8 cellular contexts compared by ENCODE assay signal in the genomic region with DNA sequence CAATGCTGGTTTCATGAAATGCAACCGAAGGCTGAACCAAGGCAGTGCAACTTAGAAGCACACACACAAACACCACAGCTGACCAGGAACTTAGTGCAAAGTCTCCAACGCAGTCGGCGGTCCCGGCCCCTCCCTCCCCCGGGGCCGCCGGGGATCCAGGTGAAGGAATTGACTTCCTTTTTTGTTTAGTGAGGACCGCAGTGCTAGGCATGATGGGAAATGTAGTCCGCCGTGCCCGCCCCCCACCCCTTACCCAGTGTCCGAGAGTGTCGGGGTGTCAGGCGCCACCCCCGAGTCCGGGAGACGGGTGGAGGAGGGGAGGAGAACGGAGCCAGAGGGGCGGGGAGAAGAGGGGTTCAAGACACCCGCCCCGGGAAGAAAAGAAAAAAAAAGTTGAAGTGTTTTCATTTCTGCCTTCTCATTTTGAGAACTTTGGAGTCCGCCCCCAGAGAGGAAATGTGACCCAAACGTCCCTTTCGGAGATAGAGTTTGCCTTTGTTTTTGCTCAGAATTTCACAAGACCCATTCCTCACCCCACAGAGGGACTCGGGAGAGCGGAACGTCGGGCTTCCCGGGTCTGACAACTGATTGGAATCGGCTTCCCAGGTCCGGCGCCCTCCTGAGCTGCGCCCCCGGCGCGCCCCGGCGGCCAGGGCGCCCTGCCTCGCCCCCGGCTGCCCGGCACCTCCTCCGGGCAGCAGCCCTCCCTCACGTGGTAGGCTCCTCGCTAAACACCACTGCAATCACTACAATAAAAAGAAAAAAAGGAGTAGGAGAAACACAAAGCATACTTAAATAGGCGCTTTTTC. TPM values are rescaled to one million over a fixed set of nuclear protein-coding genes. Genes with fewer than 3 reads are reported as not detected.
A peak's percentile ranks its signal among the peaks of the same experiment; 100 is the strongest.
DNase-seq lines count a peak whose midpoint lies in the region; ATAC-seq, FAIRE-seq and TF ChIP-seq lines count a peak whose summit lies in the region.

No MANE protein-coding gene starts in this region.

- H3K79me2 ChIP-seq in K562 (ENCODE audit: control insufficient read depth, insufficient read depth, low read length): peaks cover 6% of the 10 kb centered on the region; the same call in 2 of the 3 replicates

- peak; percentile 40; the same call in 1 of the 2 replicates for TF ChIP-seq POLR2A in K562 (conservative IDR thresholded peaks at IDR 0.05)

- H3K4me1 ChIP-seq in K562 (replicated peaks in 1 of 2; ENCODE audit: control insufficient read depth in 2 of 2, insufficient read depth in 2 of 2, low read length in 2 of 2): peaks cover 16 to 64% of the 10 kb centered on the region in 2 experiments; a peak in 4 of 5 replicates

- no TSS peak for BruUV-seq in K562 (replicated peaks; lab: Mats Ljungman, UMichigan)

- peak overlapping the region; percentile 96 for H2AFZ ChIP-seq in K562 (ENCODE audit: low read depth, low read length)

- peak overlapping the region; percentile 49 for H3K4me3 ChIP-seq in K562

- H3K27ac ChIP-seq in K562 (ENCODE audit: extremely low read depth, low read depth, low read length): peak overlapping the region; percentile 49

- ATAC-seq in K562 (peak; percentile 58), HG03039 (IDR thresholded peaks at IDR 0.05; ENCODE audit: unreplicated experiment) (no peak)

- DNase-seq in GM04503 (ENCODE audit: low read depth) (peak; percentile 75), LoVo (ENCODE audit: low spot score) (peak; percentile 91), SW 1271 (lab: John Stamatoyannopoulos, UW) (peak; percentile 73 to 89), K562 (ENCODE audit: extremely low read depth in 1 of 4, low spot score in 3 of 4) (peak; percentile 76 to 93 (median 84)), hepatic stellate cell (ENCODE audit: low spot score) (peak; percentile 81), posterior vena cava (ENCODE audit: low spot score) (peak; percentile 95), cerebellum (ENCODE audit: low spot score) (no peak)

- no peaks in the 10 kb centered on the region for H3K9me1 ChIP-seq in K562 (ENCODE audit: control insufficient read depth, insufficient read depth, low read length)

- intact Hi-C loops in K562 (cut with micrococcal nuclease): loop anchor here (2.0 to 10.0 kb wide), 6 partner anchors 35 to 435 kb away; no protein-coding TSS in a partner anchor
- intact Hi-C loops in posterior vena cava (cut with DNase I): loop anchor here (5.0 to 10.0 kb wide), 4 partner anchors 34 to 319 kb away; no protein-coding TSS in a partner anchor

- WGBS in K562 (ENCODE audit: insufficient coverage, low coverage, missing lambda C conversion rate): 1% methylated on average over 35 of the region's 47 CpGs

- CTCF ChIA-PET in K562 (lab: Yijun Ruan, JAX; ENCODE audit: low intra/inter-chr PET ratio): interaction anchor here (1.1 to 2.3 kb wide), 3 partner anchors 177 to 466 kb away, joined by 3 to 17 read pairs (median 3); partner anchors contain the start of gene ASB6

- H3K27me3 ChIP-seq in K562 (ENCODE audit: control insufficient read depth in 2 of 2, insufficient read depth in 2 of 2, low read length in 2 of 2): peaks cover 8 to 19% of the 10 kb centered on the region in 2 experiments; a peak in 4 of 5 replicates

- in situ Hi-C loops in K562 (cut with MboI): loop anchor here (10.0 kb wide), 2 partner anchors 239 to 309 kb away; no protein-coding TSS in a partner anchor

- POLR2A ChIA-PET in K562 (lab: Yijun Ruan, JAX): interaction anchor here (0.7 to 2.2 kb wide), 3 partner anchors 9 to 11 kb away, joined by 3 to 9 read pairs (median 3); no protein-coding TSS in a partner anchor

- H4K20me1 ChIP-seq in K562 (replicated peaks; ENCODE audit: control insufficient read depth, insufficient read depth, low read length): no peaks in the 10 kb centered on the region

- no peak for TF ChIP-seq EP300 in K562 (IDR thresholded peaks at IDR 0.05; ENCODE audit: low read length)

- peak; percentile 93 for FAIRE-seq in K562 (lab: Jason Lieb, UNC)

- H3K4me2 ChIP-seq in K562 (ENCODE audit: insufficient read depth, low read length): peak overlapping the region; percentile 81

- H3K9me3 ChIP-seq in K562 (replicated peaks; ENCODE audit: control insufficient read depth, insufficient read depth, low read depth, low read length): no peaks in the 10 kb centered on the region

- peak overlapping the region; percentile 59 to 88 for H3K9ac ChIP-seq in K562 (ENCODE audit: insufficient read depth in 1 of 2, low read depth in 2 of 2, low read length in 2 of 2)

- TF ChIP-seq RAD21 in K562 (CRISPR knock-in tag; conservative IDR thresholded peaks at IDR 0.05 in 1 of 2, IDR thresholded peaks at IDR 0.05 in 1 of 2): no peak

- H3K36me3 ChIP-seq in K562 (ENCODE audit: control insufficient read depth, insufficient read depth, low read length): no peaks in the 10 kb centered on the region

- TF ChIP-seq CTCF in K562 (IDR thresholded peaks at IDR 0.05 in 2 of 3, conservative IDR thresholded peaks at IDR 0.05 in 1 of 3; ENCODE audit: insufficient read depth in 2 of 3, low read depth in 1 of 3, low read length in 3 of 3): no peak

TF ChIP-seq in K562, 482 proteins besides CTCF, POLR2A, EP300 and RAD21 (continues in another document):
- no peak for TF ChIP-seq CBFB (CRISPR knock-in tag; IDR thresholded peaks at IDR 0.05)
- no peak for TF ChIP-seq ZNF354B (CRISPR knock-in tag; IDR thresholded peaks at IDR 0.05)
- TF ChIP-seq ZKSCAN1 (IDR thresholded peaks at IDR 0.05; ENCODE audit: low read depth, low read length): no peak
- no peak for TF ChIP-seq NFRKB (IDR thresholded peaks at IDR 0.05; ENCODE audit: low read depth)
- TF ChIP-seq ZNF282 (CRISPR knock-in tag; IDR thresholded peaks at IDR 0.05): no peak
- TF ChIP-seq PTRF (tag; IDR thresholded peaks at IDR 0.05): no peak
- no peak for TF ChIP-seq ZNF253 (CRISPR knock-in tag; conservative IDR thresholded peaks at IDR 0.05)
- peak; percentile 75 to 93; a peak in 3 of 4 replicates for TF ChIP-seq MAZ (CRISPR knock-in tag; conservative IDR thresholded peaks at IDR 0.05 in 1 of 2, IDR thresholded peaks at IDR 0.05 in 1 of 2)
- 0 out of 2 replicates have a peak, but pooled peaks have one; percentile 45 for TF ChIP-seq HDAC6 (IDR thresholded peaks at IDR 0.05; ENCODE audit: low read depth, low read length)
- TF ChIP-seq POLR2G (IDR thresholded peaks at IDR 0.05; ENCODE audit: low read depth, low read length): peak; percentile 61
- no peak for TF ChIP-seq ZZZ3 (IDR thresholded peaks at IDR 0.05)
- no peak for TF ChIP-seq ZNF431 (CRISPR knock-in tag; IDR thresholded peaks at IDR 0.05)
- peak; percentile 24 for TF ChIP-seq CCNT2 (IDR thresholded peaks at IDR 0.05; ENCODE audit: borderline replicate concordance, extremely low read depth, insufficient read length, low read depth, low read length)
- TF ChIP-seq ZNF436 (CRISPR knock-in tag; IDR thresholded peaks at IDR 0.05): no peak
- TF ChIP-seq ZNF146 (CRISPR knock-in tag; IDR thresholded peaks at IDR 0.05; ENCODE audit: unreplicated experiment): no peak
- TF ChIP-seq PCBP2 (IDR thresholded peaks at IDR 0.05; ENCODE audit: low read depth, low read length, poor library complexity, severe bottlenecking): peak; percentile 4
- TF ChIP-seq RNF2 (IDR thresholded peaks at IDR 0.05): peak; percentile 48; the same call in 1 of the 2 replicates
- TF ChIP-seq RBM34 (IDR thresholded peaks at IDR 0.05; ENCODE audit: borderline replicate concordance, insufficient read depth, low read length): no peak
- no peak for TF ChIP-seq SOX6 (IDR thresholded peaks at IDR 0.05)
- TF ChIP-seq ZNF124 (CRISPR knock-in tag; IDR thresholded peaks at IDR 0.05): no peak
- TF ChIP-seq, protein P1, sequence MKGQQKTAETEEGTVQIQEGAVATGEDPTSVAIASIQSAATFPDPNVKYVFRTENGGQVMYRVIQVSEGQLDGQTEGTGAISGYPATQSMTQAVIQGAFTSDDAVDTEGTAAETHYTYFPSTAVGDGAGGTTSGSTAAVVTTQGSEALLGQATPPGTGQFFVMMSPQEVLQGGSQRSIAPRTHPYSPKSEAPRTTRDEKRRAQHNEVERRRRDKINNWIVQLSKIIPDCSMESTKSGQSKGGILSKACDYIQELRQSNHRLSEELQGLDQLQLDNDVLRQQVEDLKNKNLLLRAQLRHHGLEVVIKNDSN (CRISPR knock-in tag; IDR thresholded peaks at IDR 0.05): peak; percentile 51; the same call in 1 of the 2 replicates
- TF ChIP-seq PYGO2 (tag; IDR thresholded peaks at IDR 0.05): no peak
- no peak for TF ChIP-seq MCM5 (IDR thresholded peaks at IDR 0.05; ENCODE audit: low read depth)
- no peak for TF ChIP-seq NR2C2 (CRISPR knock-in tag; IDR thresholded peaks at IDR 0.05)
- peak; percentile 85 for TF ChIP-seq NR2C2 (tag; IDR thresholded peaks at IDR 0.05)

RNA-seq across cellular contexts. Expression of gene IER5L, which starts 2.0 kb away (rescaled TPM):
- total RNA-seq in K562 (2011; cell fraction: chromatin; rRNA removed; ENCODE audit: low replicate concordance): 0.25 and 1.5 TPM in 2 replicates
- total RNA-seq in K562 (2011; cell fraction: nucleolus; rRNA removed): 2.9 and 4.7 TPM in 2 replicates
- total RNA-seq in K562 (2011; cell fraction: nucleoplasm; rRNA removed): 1.9 and 2.3 TPM in 2 replicates
- total RNA-seq in K562 (2014; rRNA removed): 11.9 and 13.6 TPM in 2 replicates
- total RNA-seq in K562 (2014; rRNA removed; fragmentation: Illumina TruSeq; extraction: Trizol): 0.19 and 0.22 TPM in 2 replicates
- 0.76 and 1.3 TPM in 2 replicates for total RNA-seq in K562 (2015; rRNA removed; fragmentation: Illumina TruSeq; extraction: Trizol)
- total RNA-seq in K562 (2021): 4.9 and 5.7 TPM in 2 replicates
- 0.52 and 1.6 TPM in 2 replicates for polyA plus RNA-seq in K562 (2011; rRNA removed)
- 2.4 and 5.6 TPM in 2 replicates for polyA plus RNA-seq in K562 (2011; cell fraction: cytosol; rRNA removed)
- 4.3 and 4.5 TPM in 2 replicates for polyA plus RNA-seq in K562 (2011; cell fraction: nucleus; rRNA removed)
- polyA plus RNA-seq in K562 (2012): 1.6 and 2.5 TPM in 2 replicates
- 0.25 and 0.29 TPM in 2 replicates for polyA plus RNA-seq in K562 (2014; fragmentation: Illumina TruSeq; extraction: Trizol)
- under 1 TPM; 0.14 to 0.18 TPM for polyA plus RNA-seq in K562 (2014; fragmentation: Nextera tagmentation; extraction: Ambion mirVana)
- 4.0 and 4.7 TPM in 2 replicates for polyA plus RNA-seq in K562 (2014; rRNA removed)
- polyA minus RNA-seq in K562 (2011; rRNA and poly(A)+ RNA removed): 0.32 and 0.48 TPM in 2 replicates
- 1.7 and 3.7 TPM in 2 replicates for polyA minus RNA-seq in K562 (2011; cell fraction: cytosol; rRNA and poly(A)+ RNA removed)
- 3.2 and 4.7 TPM in 2 replicates for polyA minus RNA-seq in K562 (2011; cell fraction: nucleus; rRNA and poly(A)+ RNA removed)
- 10 to 100 TPM; 23.5 to 35.0 TPM for total RNA-seq in posterior vena cava
- total RNA-seq in cerebellum: 9.1 TPM
